ENCODE assay signal across 8 cellular contexts in the genomic region with DNA sequence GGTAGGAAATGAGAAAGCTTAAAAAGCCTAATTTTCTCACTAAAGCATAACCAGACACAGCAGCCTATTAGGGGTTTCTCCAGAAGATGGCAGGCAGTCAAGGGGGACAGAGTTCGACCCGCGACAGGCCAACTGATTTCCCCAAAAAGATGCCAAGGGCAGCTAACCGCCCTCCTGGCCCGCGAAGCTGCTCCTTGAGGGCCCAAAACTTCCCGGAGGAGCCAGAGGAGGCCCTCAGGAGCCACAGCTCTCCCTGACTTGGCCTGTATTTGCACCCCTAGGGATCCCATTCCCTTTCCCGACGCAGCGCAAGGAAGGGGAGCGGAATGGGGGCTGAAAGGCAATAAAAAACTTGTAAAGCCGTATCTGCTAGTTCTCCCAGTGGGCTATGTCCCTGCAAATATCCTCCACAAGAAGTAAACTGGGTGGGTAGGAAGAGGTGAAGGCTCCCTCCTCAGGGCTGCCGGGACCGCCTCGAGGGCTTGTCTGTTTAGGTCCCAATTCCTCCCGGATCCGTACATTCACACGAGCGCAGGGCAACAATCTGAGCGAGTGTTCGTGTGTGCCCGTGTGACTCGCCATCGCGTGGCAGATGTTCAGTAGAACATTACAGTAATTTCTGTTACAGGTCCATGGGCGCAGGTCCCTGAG. TPM values are rescaled to one million over a fixed set of nuclear protein-coding genes. Genes with fewer than 3 reads are reported as not detected.
DNase-seq lines count a peak whose midpoint lies in the region; ATAC-seq and TF ChIP-seq lines count a peak whose summit lies in the region.

No MANE protein-coding gene starts in this region.

- peak; percentile 7 for ATAC-seq in HG02943 (IDR thresholded peaks at IDR 0.05; ENCODE audit: low read depth, unreplicated experiment)
- no peak for ATAC-seq in activated CD8-positive, alpha-beta T cell treated with anti-CD3 and anti-CD28 coated beads, Interleukin-2, amount 10 ng/mL, durations not matched to agents 7 days and 5 days

- H3K4me3 Mint-ChIP-seq in activated CD8-positive, alpha-beta T cell treated with anti-CD3 and anti-CD28 coated beads, Interleukin-2, amount 10 ng/mL, durations not matched to agents 7 days and 5 days: peak overlapping the region; percentile 96

- no peaks in the 10 kb centered on the region for H3K9me3 ChIP-seq in right atrium auricular region
- H3K9me3 ChIP-seq in skeletal muscle tissue (ENCODE audit: control insufficient read depth in 3 of 3, low read length in 3 of 3): no peaks in the 10 kb centered on the region

- H3K4me1 ChIP-seq in right atrium auricular region (peaks cover 0 to 30% of the 10 kb centered on the region in 2 donors), skeletal muscle tissue (ENCODE audit: control insufficient read depth in 3 of 3, insufficient read depth in 3 of 3, low read length in 3 of 3) (peaks cover 14 to 36% (median 28%) of the 10 kb centered on the region in 3 donors)

- no peaks in the 10 kb centered on the region for H3K9me3 Mint-ChIP-seq in activated CD8-positive, alpha-beta T cell treated with anti-CD3 and anti-CD28 coated beads, Interleukin-2, amount 10 ng/mL, durations not matched to agents 7 days and 5 days (ENCODE audit: insufficient read depth)

- no peak for TF ChIP-seq CTCF in right atrium auricular region (IDR thresholded peaks at IDR 0.05)

- DNase-seq in DMS79 treated with DMSO at 0.1 percent for 48 hours (lab: John Stamatoyannopoulos, UW): peak; percentile 37
- DNase-seq in DMS79 (lab: John Stamatoyannopoulos, UW): no peak
- peak; percentile 33 for DNase-seq in activated CD8-positive, alpha-beta T cell treated with anti-CD3 and anti-CD28 coated beads, Interleukin-2, amount 10 ng/mL, durations not matched to agents 7 days and 5 days
- no peak for DNase-seq in right atrium auricular region (ENCODE audit: low spot score)
- DNase-seq in stimulated activated CD4-positive, alpha-beta T cell treated with anti-CD3 and anti-CD28 coated beads, Interleukin-4, amount 100 ng/mL, for 24 hours: no peak
- DNase-seq in posterior cingulate gyrus: no peak

- H3K27ac Mint-ChIP-seq in activated CD8-positive, alpha-beta T cell treated with anti-CD3 and anti-CD28 coated beads, Interleukin-2, amount 10 ng/mL, durations not matched to agents 7 days and 5 days: peak overlapping the region; percentile 99

- CTCF ChIA-PET in activated CD8-positive, alpha-beta T cell treated with anti-CD3 and anti-CD28 coated beads, Interleukin-2, amount 10 ng/mL, durations not matched to agents 7 days and 5 days (lab: Charles Lee): interaction anchor here (0.6 to 6.6 kb wide), 10 partner anchors 32 to 1484 kb away, joined by 3 to 56 read pairs (median 3); partner anchors contain the start of gene PAIP2B

- peaks cover 1% of the 10 kb centered on the region for H3K27me3 Mint-ChIP-seq in activated CD8-positive, alpha-beta T cell treated with anti-CD3 and anti-CD28 coated beads, Interleukin-2, amount 10 ng/mL, durations not matched to agents 7 days and 5 days (ENCODE audit: low read depth)

- H3K9ac ChIP-seq in skeletal muscle tissue (ENCODE audit: low read depth in 1 of 3, low read length in 3 of 3): peak overlapping the region; percentile 97 to 99 (median 98)

- H3K4me1 Mint-ChIP-seq in activated CD8-positive, alpha-beta T cell treated with anti-CD3 and anti-CD28 coated beads, Interleukin-2, amount 10 ng/mL, durations not matched to agents 7 days and 5 days (ENCODE audit: low read depth): peaks cover 49% of the 10 kb centered on the region

- H3K27ac ChIP-seq in right atrium auricular region (peak overlapping the region; percentile 98), skeletal muscle tissue (ENCODE audit: low read depth, low read length) (peak overlapping the region; percentile 97)

- peaks cover under 1% of the 10 kb centered on the region for H3K36me3 ChIP-seq in right atrium auricular region
- peaks cover 4 to 11% (median 11%) of the 10 kb centered on the region in 3 donors for H3K36me3 ChIP-seq in skeletal muscle tissue (ENCODE audit: control insufficient read depth in 3 of 3, insufficient read depth in 3 of 3, low read length in 3 of 3)

- H3K4me3 ChIP-seq in right atrium auricular region: peak overlapping the region; percentile 74 to 97
- H3K4me3 ChIP-seq in skeletal muscle tissue (ENCODE audit: low read length in 3 of 3): peak overlapping the region; percentile 94 to 100 (median 97)

- H3K27me3 ChIP-seq in right atrium auricular region: no peaks in the 10 kb centered on the region
- no peaks in the 10 kb centered on the region for H3K27me3 ChIP-seq in skeletal muscle tissue (ENCODE audit: control insufficient read depth in 3 of 3, insufficient read depth in 3 of 3, low read length in 3 of 3)

- intact Hi-C loops in posterior cingulate gyrus (cut with DNase I): loop anchor here (2.0 to 5.0 kb wide), 2 partner anchors 61 to 75 kb away; partner anchors contain the start of gene TEX261

- peaks cover 24% of the 10 kb centered on the region for H3K36me3 Mint-ChIP-seq in activated CD8-positive, alpha-beta T cell treated with anti-CD3 and anti-CD28 coated beads, Interleukin-2, amount 10 ng/mL, durations not matched to agents 7 days and 5 days (ENCODE audit: low read depth)

- POLR2A ChIA-PET in activated CD8-positive, alpha-beta T cell treated with anti-CD3 and anti-CD28 coated beads, Interleukin-2, amount 10 ng/mL, durations not matched to agents 7 days and 5 days (lab: Charles Lee): interaction anchor here (0.6 to 2.7 kb wide), 15 partner anchors 9 to 775 kb away, joined by 3 to 38 read pairs (median 4); partner anchors contain the start of genes MCEE, MPHOSPH10, PAIP2B and ZNF638

RNA-seq across cellular contexts. Expression of gene NAGK, which starts 0.8 kb away (rescaled TPM):
- total RNA-seq in activated CD8-positive, alpha-beta T cell treated with anti-CD3 and anti-CD28 coated beads, Interleukin-2, amount 10 ng/mL, durations not matched to agents 7 days and 5 days: 10 to 100 TPM; 68.3 to 75.3 TPM
- total RNA-seq in right atrium auricular region (10 to 100 TPM; 30.4 to 45.5 TPM), skeletal muscle tissue (35.0 TPM)

Comparison
In these comparisons a context has a peak if more than half of its experiments do, and no peak if none do; other contexts are left out.
1. DNase-seq: peak in DMS79 treated with DMSO at 0.1 percent for 48 hours (single experiment) and activated CD8-positive, alpha-beta T cell treated with anti-CD3 and anti-CD28 coated beads, Interleukin-2, amount 10 ng/mL, durations not matched to agents 7 days and 5 days (single experiment); none in DMS79 (single experiment), right atrium auricular region (single experiment), stimulated activated CD4-positive, alpha-beta T cell treated with anti-CD3 and anti-CD28 coated beads, Interleukin-4, amount 100 ng/mL, for 24 hours (single experiment) and posterior cingulate gyrus (0 of 10).